In the genomic region with DNA sequence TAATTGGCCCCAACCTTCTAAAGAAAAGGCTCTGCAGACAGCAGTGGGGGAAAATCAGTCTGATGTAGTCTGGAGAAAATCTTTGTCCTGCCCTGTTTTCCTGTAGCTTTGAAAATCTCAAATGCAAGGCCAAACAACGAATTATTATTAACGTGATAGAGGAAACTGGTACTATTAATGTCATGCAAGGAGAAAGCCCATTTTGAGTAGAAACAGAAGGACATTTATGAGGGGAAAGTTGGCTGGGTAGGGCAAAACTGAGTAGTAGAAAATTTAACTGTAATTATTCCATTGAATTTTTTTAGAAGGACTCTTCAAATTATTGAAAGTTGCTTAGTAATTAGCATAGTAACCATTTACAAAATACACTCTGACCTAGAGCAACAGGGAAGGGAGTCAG, we compare ENCODE assay signal across 30 cellular contexts.
DNase-seq lines count a peak whose midpoint lies in the region; TF ChIP-seq lines count a peak whose summit lies in the region.
"Had no signal": no experiment of that assay in that cellular context is flagged by ENCODE, and none has a peak within 500 bp of the region (broad histone marks: within the 10 kb centered on the region; RNA-seq: fewer than 3 reads in every experiment).

No MANE protein-coding gene starts in this region.

- no peak for DNase-seq in left ventricle myocardium inferior
- DNase-seq in cardiac septum (ENCODE audit: low spot score), result no peak
- no peak for DNase-seq in epithelial cell of prostate (ENCODE audit: low read depth, low spot score)
- no peak for DNase-seq in progenitor cell of endocrine pancreas (ENCODE audit: low spot score, unreplicated experiment)
- no peak for DNase-seq in NOMO-1 treated with DMSO at 0.1 percent for 48 hours (lab: John Stamatoyannopoulos, UW; ENCODE audit: unreplicated experiment)
- DNase-seq in mucosa of gallbladder (ENCODE audit: low spot score), result no peak
- DNase-seq in glomerular visceral epithelial cell (ENCODE audit: extremely low spot score), result no peak
- no peak for DNase-seq in activated gamma-delta T cell treated with Interleukin-2 at 50 U/mL for 16 hours
- DNase-seq: activated CD4-positive, alpha-beta T cell treated with anti-CD3 and anti-CD28 coated beads, Interleukin-2, amount 10 ng/mL, durations not matched to agents 24 days and 14 days; activated effector memory CD4-positive, alpha-beta T cell treated with Interleukin-2 at 50 U/mL for 16 hours; activated T-cell treated with anti-CD3 and anti-CD28 coated beads, Interleukin-2, amount 50 U/mL, for 1 hour; dermis blood vessel endothelial cell; DMS79 treated with DMSO at 0.1 percent for 48 hours; GDM1; NCI-H1694; NCI-H446 treated with DMSO at 0.1 percent for 48 hours; NCI-H774; right lobe of liver; stimulated activated CD4-positive, alpha-beta T cell treated with anti-CD3 and anti-CD28 coated beads, Interleukin-12 subunit alpha, Interleukin-12 subunit beta, amount 100 ng/mL, for 4 hours; stimulated activated CD4-positive, alpha-beta T cell treated with anti-CD3 and anti-CD28 coated beads, Interleukin-2, amount 100 ng/mL, for 48 hours; stimulated activated naive CD8-positive, alpha-beta T cell treated with anti-CD3 and anti-CD28 coated beads, Interleukin-15, amount 100 ng/mL, for 72 hours; T-cell; tibial artery had no signal

- H3K4me3 ChIP-seq in left ventricle myocardium inferior, result no peak overlapping the region
- H3K4me3 ChIP-seq: ascending aorta, cardiac muscle cell, gastroesophageal sphincter, prostate gland, right lobe of liver, tibial artery had no signal

- no peaks in the 10 kb centered on the region for H3K36me3 Mint-ChIP-seq in progenitor cell of endocrine pancreas (ENCODE audit: insufficient read depth)
- H3K36me3 Mint-ChIP-seq: activated naive CD8-positive, alpha-beta T cell; T-cell had no signal

- H3K27me3 ChIP-seq in left ventricle myocardium inferior (ENCODE audit: low read depth), result no peaks in the 10 kb centered on the region
- H3K27me3 ChIP-seq: ascending aorta, cardiac muscle cell, gastroesophageal sphincter, right lobe of liver, tibial artery had no signal

- H3K27ac ChIP-seq in left ventricle myocardium inferior (replicated peaks) (peak overlapping the region; percentile 65), epithelial cell of prostate (peak overlapping the region; percentile 91)
- H3K27ac ChIP-seq: 22Rv1, ascending aorta, cardiac muscle cell, prostate gland, RWPE1, tibial artery had no signal

- H3K27ac Mint-ChIP-seq in progenitor cell of endocrine pancreas, result peak overlapping the region; percentile 37
- H3K27ac Mint-ChIP-seq: activated CD4-positive, alpha-beta T cell treated with anti-CD3 and anti-CD28 coated beads, Interleukin-2, amount 10 ng/mL, durations not matched to agents 24 days and 14 days; activated naive CD8-positive, alpha-beta T cell; T-cell had no signal

- H3K4me1 Mint-ChIP-seq in progenitor cell of endocrine pancreas (ENCODE audit: low read depth), result peaks cover 29% of the 10 kb centered on the region
- H3K4me1 Mint-ChIP-seq: activated CD4-positive, alpha-beta T cell treated with anti-CD3 and anti-CD28 coated beads, Interleukin-2, amount 10 ng/mL, durations not matched to agents 24 days and 14 days; stimulated activated naive CD8-positive, alpha-beta T cell treated with anti-CD3 and anti-CD28 coated beads, Interleukin-15, amount 100 ng/mL, for 72 hours; T-cell had no signal

- H3K9me3 Mint-ChIP-seq in progenitor cell of endocrine pancreas (ENCODE audit: low read depth), result no peaks in the 10 kb centered on the region
- H3K9me3 Mint-ChIP-seq: activated CD4-positive, alpha-beta T cell treated with anti-CD3 and anti-CD28 coated beads, Interleukin-2, amount 10 ng/mL, durations not matched to agents 24 days and 14 days; stimulated activated naive CD8-positive, alpha-beta T cell treated with anti-CD3 and anti-CD28 coated beads, Interleukin-15, amount 100 ng/mL, for 72 hours; T-cell had no signal

- TF ChIP-seq CTCF in left ventricle myocardium inferior (IDR thresholded peaks at IDR 0.05; ENCODE audit: borderline replicate concordance) (no peak), progenitor cell of endocrine pancreas (IDR thresholded peaks at IDR 0.05; ENCODE audit: unreplicated experiment) (no peak)

- H3K4me1 ChIP-seq in left ventricle myocardium inferior, result peaks cover 29% of the 10 kb centered on the region
- H3K4me1 ChIP-seq: prostate gland, right lobe of liver had no signal

- no peaks in the 10 kb centered on the region for H3K27me3 Mint-ChIP-seq in progenitor cell of endocrine pancreas
- H3K27me3 Mint-ChIP-seq: activated CD4-positive, alpha-beta T cell treated with anti-CD3 and anti-CD28 coated beads, Interleukin-2, amount 10 ng/mL, durations not matched to agents 24 days and 14 days; activated naive CD8-positive, alpha-beta T cell; stimulated activated naive CD8-positive, alpha-beta T cell treated with anti-CD3 and anti-CD28 coated beads, Interleukin-15, amount 100 ng/mL, for 72 hours had no signal

- H3K36me3 ChIP-seq in left ventricle myocardium inferior, result no peaks in the 10 kb centered on the region
- H3K36me3 ChIP-seq: ascending aorta, cardiac muscle cell, gastroesophageal sphincter, prostate gland, right lobe of liver, tibial artery had no signal

- no peaks in the 10 kb centered on the region for H3K9me3 ChIP-seq in left ventricle myocardium inferior (replicated peaks)
- H3K9me3 ChIP-seq: ascending aorta, gastroesophageal sphincter, prostate gland, right lobe of liver, tibial artery had no signal

- intact Hi-C loops in left ventricle myocardium inferior (cut with micrococcal nuclease), result no loop called here
- intact Hi-C loops in cardiac septum (cut with DNase I), result no loop called here

- no peak overlapping the region for H3K4me3 Mint-ChIP-seq in progenitor cell of endocrine pancreas (ENCODE audit: low read depth)
- H3K4me3 Mint-ChIP-seq: activated CD4-positive, alpha-beta T cell treated with anti-CD3 and anti-CD28 coated beads, Interleukin-2, amount 10 ng/mL, durations not matched to agents 24 days and 14 days; activated naive CD8-positive, alpha-beta T cell; stimulated activated naive CD8-positive, alpha-beta T cell treated with anti-CD3 and anti-CD28 coated beads, Interleukin-15, amount 100 ng/mL, for 72 hours; T-cell had no signal
